17 cellular contexts compared by ENCODE assay signal in the genomic region with DNA sequence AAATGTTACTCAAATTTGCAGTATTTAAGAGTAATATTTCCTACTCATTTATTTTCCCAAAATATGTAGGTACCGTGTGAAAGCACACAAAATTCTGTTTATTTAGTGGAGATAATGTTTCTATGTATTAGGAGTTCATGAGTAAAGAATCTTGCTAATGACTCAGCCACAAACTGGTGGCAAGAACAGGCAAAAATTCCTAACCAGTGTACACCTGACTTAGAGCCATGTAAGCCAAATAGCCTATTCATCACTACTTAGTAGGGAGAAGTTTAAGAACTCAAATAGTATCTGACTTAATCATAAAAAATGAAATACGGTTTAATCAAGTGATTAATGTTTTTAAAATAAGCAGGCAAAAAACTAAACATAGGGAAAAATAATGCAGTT.
DNase-seq lines count a peak whose midpoint lies in the region; ATAC-seq, FAIRE-seq and TF ChIP-seq lines count a peak whose summit lies in the region.
"Had no signal": no experiment of that assay in that cellular context is flagged by ENCODE, and none has a peak within 500 bp of the region (broad histone marks: within the 10 kb centered on the region; RNA-seq: fewer than 3 reads in every experiment).

No MANE protein-coding gene starts in this region.

- TF ChIP-seq EP300 in HepG2 (IDR thresholded peaks at IDR 0.05; ENCODE audit: low read depth in 2 of 2, low read length in 2 of 2) (no peak), HepG2 (CRISPR knock-in tag; IDR thresholded peaks at IDR 0.05; ENCODE audit: borderline replicate concordance) (no peak)

- TF ChIP-seq CTCF in PC-3 (conservative IDR thresholded peaks at IDR 0.05; ENCODE audit: low read depth, low read length) (no peak), osteoblast (IDR thresholded peaks at IDR 0.05; ENCODE audit: extremely low read depth, low read depth, low read length) (no peak), HepG2 (CRISPR knock-in tag; IDR thresholded peaks at IDR 0.05) (no peak)

- WGBS in HepG2 (ENCODE audit: low lambda C conversion rate) = 86% methylated on average over 2 of the region's 2 CpGs

- intact Hi-C loops in PC-3 (cut with micrococcal nuclease) (loop anchor here (5.0 kb wide), 2 partner anchors 67 to 122 kb away; no protein-coding TSS in a partner anchor), HepG2 (cut with micrococcal nuclease; ENCODE audit: unreplicated experiment) (no loop called here)

- peak; percentile 84 for ATAC-seq in PC-3
- ATAC-seq in esophagus mucosa = peak; percentile 94
- ATAC-seq in HG03432 (IDR thresholded peaks at IDR 0.05; ENCODE audit: unreplicated experiment) = no peak
- no peak for ATAC-seq in HepG2
- ATAC-seq: stimulated activated effector memory CD8-positive, alpha-beta T cell treated with anti-CD3 and anti-CD28 coated beads, Interleukin-12 subunit alpha, Interleukin-12 subunit beta, amount 100 ng/mL, for 72 hours had no signal

- H4K20me1 ChIP-seq in PC-3 (ENCODE audit: low read length) = no peaks in the 10 kb centered on the region
- peaks cover 32% of the 10 kb centered on the region for H4K20me1 ChIP-seq in osteoblast (ENCODE audit: insufficient read depth, low read length)
- no peaks in the 10 kb centered on the region for H4K20me1 ChIP-seq in HepG2 (ENCODE audit: insufficient read depth, low read length)

- peak; percentile 21 for DNase-seq in AG20443 (ENCODE audit: low spot score)
- DNase-seq in PC-3 = peak; percentile 93
- DNase-seq in osteoblast (ENCODE audit: insufficient read length, low spot score, missing footprints) = peak; percentile 67
- no peak for DNase-seq in stimulated activated CD4-positive, alpha-beta T cell treated with anti-CD3 and anti-CD28 coated beads, Interleukin-12 subunit alpha, Interleukin-12 subunit beta, amount 100 ng/mL, for 4 hours
- no peak for DNase-seq in NCI-H69 (lab: John Stamatoyannopoulos, UW)
- DNase-seq in HepG2 (ENCODE audit: low spot score) = no peak
- DNase-seq: activated CD4-positive, CD25-positive, alpha-beta regulatory T cell treated with anti-CD3 and anti-CD28 coated beads, Interleukin-2, amount 50 U/mL, for 72 hours; activated naive CD8-positive, alpha-beta T cell treated with anti-CD3 and anti-CD28 coated beads for 36 hours; CD4-positive, CD25-positive, alpha-beta regulatory T cell; NCI-H2171; stimulated activated CD4-positive, alpha-beta T cell treated with anti-CD3 and anti-CD28 coated beads, Interleukin-2, amount 100 ng/mL, for 48 hours had no signal

- peak overlapping the region; percentile 1; the same call in 1 of the 2 replicates for H3K4me3 ChIP-seq in PC-3 (ENCODE audit: low read length)
- H3K4me3 ChIP-seq in osteoblast (ENCODE audit: insufficient read depth, low read length) = no peak overlapping the region
- no peak overlapping the region for H3K4me3 ChIP-seq in HepG2 (replicated peaks in 1 of 3; ENCODE audit: insufficient read depth in 1 of 3, low read depth in 2 of 3, low read length in 3 of 3)
- H3K4me3 ChIP-seq: coronary artery, vagina had no signal

- CTCF ChIA-PET in PC-3 (lab: Charles Lee) (no interaction called here), HepG2 (lab: Yijun Ruan, JAX; ENCODE audit: low intra/inter-chr PET ratio, low total read pairs) (no interaction called here)

- H3K79me2 ChIP-seq in PC-3 (ENCODE audit: low read length) (peaks cover 80% of the 10 kb centered on the region), osteoblast (ENCODE audit: insufficient read depth, low read length) (peaks cover 88% of the 10 kb centered on the region), HepG2 (ENCODE audit: insufficient read depth, low read length) (peaks cover 15% of the 10 kb centered on the region)

- no peak for TF ChIP-seq POLR2A in HepG2 (IDR thresholded peaks at IDR 0.05; ENCODE audit: insufficient read depth in 1 of 2, low read depth in 2 of 2, low read length in 2 of 2)

- H3K4me1 ChIP-seq in PC-3 (ENCODE audit: insufficient read depth, low read length) (peaks cover 52% of the 10 kb centered on the region), osteoblast (ENCODE audit: insufficient read depth, low read length) (peaks cover 1% of the 10 kb centered on the region), HepG2 (ENCODE audit: insufficient read depth, low read length) (peaks cover 10% of the 10 kb centered on the region)

- H3K36me3 ChIP-seq in PC-3 (ENCODE audit: low read depth, low read length) = peaks cover 2% of the 10 kb centered on the region; the same call in 1 of the 2 replicates
- no peaks in the 10 kb centered on the region for H3K36me3 ChIP-seq in osteoblast (ENCODE audit: insufficient read depth, low read length)
- no peaks in the 10 kb centered on the region for H3K36me3 ChIP-seq in HepG2 (replicated peaks in 1 of 2; ENCODE audit: control insufficient read depth in 1 of 2, insufficient read depth in 2 of 2, low read length in 2 of 2)
- H3K36me3 ChIP-seq: vagina had no signal

- no peak for TF ChIP-seq RAD21 in HepG2 (CRISPR knock-in tag; IDR thresholded peaks at IDR 0.05)

- peaks cover 19% of the 10 kb centered on the region for H3F3A ChIP-seq in PC-3 (ENCODE audit: low read length, unreplicated experiment)

- TSS peak; percentile 25 for BruUV-seq in PC-3 (replicated peaks; lab: Mats Ljungman, UMichigan)
- no TSS peak for BruUV-seq in HepG2 (replicated peaks; lab: Mats Ljungman, UMichigan)

- H3K9me3 ChIP-seq in PC-3 (ENCODE audit: low read length) (no peaks in the 10 kb centered on the region), osteoblast (ENCODE audit: low read depth, low read length) (no peaks in the 10 kb centered on the region), HepG2 (ENCODE audit: low read length) (no peaks in the 10 kb centered on the region)
- H3K9me3 ChIP-seq: vagina had no signal

- H3K27ac ChIP-seq in PC-3 (ENCODE audit: low read length) (peak overlapping the region; percentile 91), osteoblast (ENCODE audit: low read depth, low read length) (no peak overlapping the region), HepG2 (ENCODE audit: extremely low read length, insufficient read depth, low read length) (no peak overlapping the region)
- H3K27ac ChIP-seq: coronary artery, HL-60, vagina had no signal

- in situ Hi-C loops in HepG2 (cut with HindIII; ENCODE audit: extremely low pct_ligation_motif_present, low pct_unique_long_range_greater_than_20kb) = no loop called here

- H3K9me2 ChIP-seq in PC-3 (replicated peaks; ENCODE audit: low read length) = no peaks in the 10 kb centered on the region

- peak overlapping the region; percentile 60 for H3K9ac ChIP-seq in PC-3 (ENCODE audit: low read length)
- no peak overlapping the region for H3K9ac ChIP-seq in HepG2 (ENCODE audit: insufficient read depth, low read depth, low read length)

- H2AFZ ChIP-seq in PC-3 (ENCODE audit: low read length) (no peak overlapping the region), osteoblast (ENCODE audit: low read length) (no peak overlapping the region), HepG2 (ENCODE audit: low read length) (no peak overlapping the region)

- no peak for FAIRE-seq in HepG2 (lab: Jason Lieb, UNC)

- POLR2A ChIA-PET in PC-3 (lab: Charles Lee; ENCODE audit: unreplicated experiment) (interaction anchor here (1.1 kb wide), 1 partner anchor 49 kb away, joined by 4 read pairs; no protein-coding TSS in a partner anchor), HepG2 (lab: Yijun Ruan, JAX) (no interaction called here)

- H3K4me2 ChIP-seq in PC-3 (ENCODE audit: low read length) = peak overlapping the region; percentile 41
- no peak overlapping the region for H3K4me2 ChIP-seq in osteoblast (ENCODE audit: insufficient read depth, low read length)
- H3K4me2 ChIP-seq in HepG2 (ENCODE audit: low read depth, low read length) = no peak overlapping the region

- H3K27me3 ChIP-seq in PC-3 (ENCODE audit: low read length) (no peaks in the 10 kb centered on the region), osteoblast (ENCODE audit: insufficient read depth, low read length) (no peaks in the 10 kb centered on the region), HepG2 (ENCODE audit: control insufficient read depth in 1 of 2, insufficient read depth in 2 of 2, low read length in 2 of 2) (no peaks in the 10 kb centered on the region)
- H3K27me3 ChIP-seq: vagina had no signal

TF ChIP-seq in HepG2, 621 proteins besides CTCF, POLR2A, EP300 and RAD21 (continues in another document):
- TF ChIP-seq GZF1 (CRISPR knock-in tag; IDR thresholded peaks at IDR 0.05) (no peak), TARDBP (CRISPR knock-in tag; IDR thresholded peaks at IDR 0.05) (no peak), ZNF619 (CRISPR knock-in tag; IDR thresholded peaks at IDR 0.05) (no peak), ZNF558 (CRISPR knock-in tag; IDR thresholded peaks at IDR 0.05; ENCODE audit: borderline replicate concordance) (no peak), U2AF1 (optimal IDR thresholded peaks at IDR 0.05; ENCODE audit: low read depth, low read length) (no peak), ZNF598 (CRISPR knock-in tag; IDR thresholded peaks at IDR 0.05; ENCODE audit: borderline replicate concordance) (no peak)
- TF ChIP-seq, protein P1, sequence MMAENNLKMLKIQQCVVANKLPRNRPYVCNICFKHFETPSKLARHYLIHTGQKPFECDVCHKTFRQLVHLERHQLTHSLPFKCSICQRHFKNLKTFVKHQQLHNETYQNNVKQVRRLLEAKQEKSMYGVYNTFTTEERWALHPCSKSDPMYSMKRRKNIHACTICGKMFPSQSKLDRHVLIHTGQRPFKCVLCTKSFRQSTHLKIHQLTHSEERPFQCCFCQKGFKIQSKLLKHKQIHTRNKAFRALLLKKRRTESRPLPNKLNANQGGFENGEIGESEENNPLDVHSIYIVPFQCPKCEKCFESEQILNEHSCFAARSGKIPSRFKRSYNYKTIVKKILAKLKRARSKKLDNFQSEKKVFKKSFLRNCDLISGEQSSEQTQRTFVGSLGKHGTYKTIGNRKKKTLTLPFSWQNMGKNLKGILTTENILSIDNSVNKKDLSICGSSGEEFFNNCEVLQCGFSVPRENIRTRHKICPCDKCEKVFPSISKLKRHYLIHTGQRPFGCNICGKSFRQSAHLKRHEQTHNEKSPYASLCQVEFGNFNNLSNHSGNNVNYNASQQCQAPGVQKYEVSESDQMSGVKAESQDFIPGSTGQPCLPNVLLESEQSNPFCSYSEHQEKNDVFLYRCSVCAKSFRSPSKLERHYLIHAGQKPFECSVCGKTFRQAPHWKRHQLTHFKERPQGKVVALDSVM (CRISPR knock-in tag; IDR thresholded peaks at IDR 0.05) = no peak

Comparison
In these comparisons a context has a peak if more than half of its experiments do, and no peak if none do; other contexts are left out.
1. DNase-seq: peak in AG20443 (single experiment), PC-3 (single experiment) and osteoblast (single experiment); none in stimulated activated CD4-positive, alpha-beta T cell treated with anti-CD3 and anti-CD28 coated beads, Interleukin-12 subunit alpha, Interleukin-12 subunit beta, amount 100 ng/mL, for 4 hours (single experiment), NCI-H69 (single experiment) and HepG2 (single experiment).
2. ATAC-seq: peak in PC-3 (single experiment) and esophagus mucosa (single experiment); none in HG03432 (single experiment) and HepG2 (single experiment).